Comparison of ENCODE assay signal across 8 cellular contexts in genomic region chr2:233210843-233211600, GRCh38. TPM values are rescaled to one million over a fixed set of nuclear protein-coding genes. Genes with fewer than 3 reads are reported as not detected.
DNase-seq lines count a peak whose midpoint lies in the region; ATAC-seq, FAIRE-seq and TF ChIP-seq lines count a peak whose summit lies in the region.

No MANE protein-coding gene starts in this region.

- H3K27me3 ChIP-seq in right atrium auricular region, result no peaks in the 10 kb centered on the region
- no peaks in the 10 kb centered on the region for H3K27me3 ChIP-seq in small intestine (ENCODE audit: control insufficient read depth in 2 of 2, insufficient read depth in 2 of 2, low read length in 2 of 2)
- H3K27me3 ChIP-seq in WERI-Rb-1 (ENCODE audit: insufficient read depth, low read depth, severe bottlenecking), result no peaks in the 10 kb centered on the region

- DNase-seq in GM12891 (ENCODE audit: insufficient read length, low spot score) (no peak), amniotic epithelial cell (ENCODE audit: low read depth) (peak; percentile 89), right atrium auricular region (ENCODE audit: low spot score) (peak; percentile 65), small intestine (peak; percentile 62), WERI-Rb-1 (no peak), GM19238 (ENCODE audit: insufficient read length, low spot score) (no peak)

- H3K4me3 ChIP-seq in right atrium auricular region (peak overlapping the region in 1 of 2 donors; percentile 24), small intestine (ENCODE audit: low read depth in 1 of 2, low read length in 2 of 2) (no peak overlapping the region), WERI-Rb-1 (ENCODE audit: low read depth, low read length) (no peak overlapping the region)

- TF ChIP-seq POLR2A in GM12891 (IDR thresholded peaks at IDR 0.05; ENCODE audit: low read depth, low read length), result no peak

- no peaks in the 10 kb centered on the region for H3K9me3 ChIP-seq in right atrium auricular region
- no peaks in the 10 kb centered on the region for H3K9me3 ChIP-seq in small intestine (ENCODE audit: control insufficient read depth, low read depth)
- H3K9me3 ChIP-seq in WERI-Rb-1 (ENCODE audit: severe bottlenecking), result no peaks in the 10 kb centered on the region

- 58 to 67% (median 60%) methylated on average over 18 of the region's 18 CpGs for WGBS in small intestine, 3 donors

- H3K36me3 ChIP-seq in right atrium auricular region (no peaks in the 10 kb centered on the region), small intestine (ENCODE audit: control insufficient read depth in 2 of 2, insufficient read depth in 2 of 2, low read length in 2 of 2) (no peaks in the 10 kb centered on the region), WERI-Rb-1 (no peaks in the 10 kb centered on the region)

- H3K4me1 ChIP-seq in right atrium auricular region (peaks cover 0 to 29% of the 10 kb centered on the region in 2 donors), small intestine (ENCODE audit: control insufficient read depth in 2 of 2, insufficient read depth in 1 of 2, low read depth in 1 of 2, low read length in 1 of 2) (peaks cover 0 to 3% of the 10 kb centered on the region in 2 donors)

- TF ChIP-seq CTCF in right atrium auricular region (IDR thresholded peaks at IDR 0.05) (no peak), WERI-Rb-1 (IDR thresholded peaks at IDR 0.05; ENCODE audit: low read depth, low read length) (no peak)

- H3K27ac ChIP-seq in right atrium auricular region (peak overlapping the region in 1 of 2 donors; percentile 6), small intestine (ENCODE audit: low read depth in 1 of 2, low read length in 1 of 2) (no peak overlapping the region), WERI-Rb-1 (no peak overlapping the region)

- ATAC-seq in HG02642 (IDR thresholded peaks at IDR 0.05; ENCODE audit: poor library complexity, unreplicated experiment), result no peak
- ATAC-seq in GM18867 (IDR thresholded peaks at IDR 0.05; ENCODE audit: unreplicated experiment), result no peak

- no peak for FAIRE-seq in GM12891 (lab: Jason Lieb, UNC)
- no peak for FAIRE-seq in small intestine (lab: Jason Lieb, UNC)

TF ChIP-seq in GM12891, 5 proteins besides CTCF, POLR2A, EP300 and RAD21:
- TF ChIP-seq POLR2AphosphoS5 (IDR thresholded peaks at IDR 0.05; ENCODE audit: low read depth, low read length), result peak; percentile 43; the same call in 1 of the 2 replicates
- TF ChIP-seq SPI1 (IDR thresholded peaks at IDR 0.05; ENCODE audit: low read depth, low read length), result no peak

RNA-seq across cellular contexts. Expression of gene ATG16L1, which starts 40.5 kb away (rescaled TPM):
- 10.4 TPM for polyA plus RNA-seq in GM12891 (2012; ENCODE audit: low read depth, missing spikeins)
- total RNA-seq in right atrium auricular region, result 10 to 100 TPM; 12.8 to 16.7 TPM
- 10 to 100 TPM; 14.6 to 19.0 (median 15.9) TPM for polyA plus RNA-seq in small intestine

Comparison
In these comparisons a context has a peak if more than half of its experiments do, and no peak if none do; other contexts are left out.
1. DNase-seq: peak in amniotic epithelial cell (single experiment), right atrium auricular region (single experiment) and small intestine (single experiment); none in GM12891 (single experiment), WERI-Rb-1 (single experiment) and GM19238 (single experiment).